8 cellular contexts compared by ENCODE assay signal in the genomic region with DNA sequence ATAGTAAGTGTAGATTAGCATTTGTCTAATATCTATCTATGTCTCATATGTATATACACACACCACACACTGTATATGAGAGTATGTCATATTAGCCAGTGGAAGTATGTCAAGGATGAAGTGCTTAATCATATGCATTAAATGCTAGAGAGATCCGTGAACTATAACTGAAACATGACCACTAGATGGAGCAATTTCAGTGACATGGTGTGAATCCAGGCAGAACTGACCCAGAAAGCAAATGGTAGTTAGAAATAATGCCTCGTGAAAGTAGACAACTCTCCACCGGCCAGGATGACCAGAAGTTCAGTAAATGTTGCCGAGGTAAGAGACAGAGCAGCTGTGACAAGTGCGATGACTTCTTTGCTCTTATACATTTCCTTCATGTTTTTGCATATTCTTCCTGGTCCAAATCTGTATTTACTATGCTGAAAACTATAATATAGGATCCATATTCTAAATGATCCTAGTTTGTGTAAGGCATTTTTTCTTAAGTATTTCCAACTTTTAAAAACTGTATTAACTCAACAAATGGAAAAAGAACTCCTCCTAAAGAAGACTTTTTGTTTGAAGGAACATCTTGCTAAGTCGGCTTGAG. TPM values are rescaled to one million over a fixed set of nuclear protein-coding genes. Genes with fewer than 3 reads are reported as not detected.
DNase-seq lines count a peak whose midpoint lies in the region; ATAC-seq and TF ChIP-seq lines count a peak whose summit lies in the region.
"Not testable (repeated sequence)": the region's sequence is repeated elsewhere in the genome, so short reads cannot be mapped to it uniquely, and the experiment has no call there.

No MANE protein-coding gene starts in this region.

- peak overlapping the region; percentile 84 for H2AFZ ChIP-seq in OCI-LY7 (ENCODE audit: low read length)
- H2AFZ ChIP-seq in neural progenitor cell (replicated peaks): peak overlapping the region; percentile 84

- H3K4me1 ChIP-seq in OCI-LY7 (ENCODE audit: insufficient read depth, low read length, poor library complexity, severe bottlenecking): peaks cover 13% of the 10 kb centered on the region
- not testable (repeated sequence) for H3K4me1 ChIP-seq in adrenal gland (replicated peaks in 1 of 2); gastroesophageal sphincter; neural progenitor cell

- ATAC-seq in GM18511 (IDR thresholded peaks at IDR 0.05; ENCODE audit: unreplicated experiment): peak; percentile 92
- ATAC-seq in HG02571 (IDR thresholded peaks at IDR 0.05; ENCODE audit: unreplicated experiment): peak; percentile 90
- peak; percentile 71 for ATAC-seq in gastroesophageal sphincter

- not testable (repeated sequence) for H3K9me3 Mint-ChIP-seq in neural progenitor cell

- not testable (repeated sequence) for H3K9ac ChIP-seq in neural progenitor cell

- H3K4me3 ChIP-seq in AG09309 (ENCODE audit: control insufficient read depth, low read depth, low read length); OCI-LY7 (ENCODE audit: low read depth, low read length, poor library complexity, severe bottlenecking); adrenal gland; gastroesophageal sphincter; neural progenitor cell: not testable (repeated sequence)

- DNase-seq in AG09309 (ENCODE audit: low read depth): not testable (repeated sequence)
- DNase-seq in OCI-LY7 (ENCODE audit: low spot score) (peak; percentile 72), adrenal gland (peak in 1 of 7 donors; percentile 2), neural progenitor cell (ENCODE audit: low spot score) (peak; percentile 22)

- POLR2A ChIA-PET in OCI-LY7 (lab: Charles Lee): not testable (repeated sequence)

- H3K9me2 ChIP-seq in OCI-LY7 (ENCODE audit: insufficient read depth, low read length): not testable (repeated sequence)

- H3K27ac ChIP-seq in KOPT-K1 (ENCODE audit: low read depth, low read length, poor library complexity, severe bottlenecking): peak overlapping the region; percentile 4
- not testable (repeated sequence) for H3K27ac ChIP-seq in OCI-LY7 (ENCODE audit: low read depth, low read length, poor library complexity, severe bottlenecking); adrenal gland; gastroesophageal sphincter; neural progenitor cell

- 21 to 23% (median 21%) methylated on average over 6 of the region's 6 CpGs for WGBS in adrenal gland, 4 donors
- 17 to 19% methylated on average over 5 to 6 of the region's 6 CpGs for WGBS in gastroesophageal sphincter (ENCODE audit: low coverage in 1 of 2), 2 donors

- not testable (repeated sequence) for H3K9me3 ChIP-seq in KOPT-K1 (ENCODE audit: insufficient read depth, low read length, poor library complexity, severe bottlenecking); OCI-LY7 (ENCODE audit: low read length); adrenal gland (replicated peaks in 1 of 3); gastroesophageal sphincter; neural progenitor cell (ENCODE audit: low read depth)

- not testable (repeated sequence) for H3K4me3 Mint-ChIP-seq in neural progenitor cell

- TF ChIP-seq CTCF in AG09309 (IDR thresholded peaks at IDR 0.05; ENCODE audit: control insufficient read depth, insufficient read depth, low read depth, low read length, missing control alignments) (peak; percentile 50), OCI-LY7 (conservative IDR thresholded peaks at IDR 0.05; ENCODE audit: low read length) (peak; percentile 81), adrenal gland (IDR thresholded peaks at IDR 0.05) (peak in 5 of 6 experiments; percentile 30 to 57 (median 42)), gastroesophageal sphincter (IDR thresholded peaks at IDR 0.05) (peak in 3 of 4 experiments; percentile 31 to 45 (median 37)), neural progenitor cell (IDR thresholded peaks at IDR 0.05) (peak; percentile 68)

- H3K27me3 Mint-ChIP-seq in neural progenitor cell (ENCODE audit: insufficient read depth, low read depth): not testable (repeated sequence)

- not testable (repeated sequence) for H4K20me1 ChIP-seq in OCI-LY7 (ENCODE audit: insufficient read depth, low read length); neural progenitor cell (ENCODE audit: low read depth)

- BruUV-seq in OCI-LY7 (replicated peaks; lab: Mats Ljungman, UMichigan): not testable (repeated sequence)

- TF ChIP-seq POLR2A in adrenal gland (IDR thresholded peaks at IDR 0.05); gastroesophageal sphincter (IDR thresholded peaks at IDR 0.05): not testable (repeated sequence)

- not testable (repeated sequence) for TF ChIP-seq EP300 in gastroesophageal sphincter (IDR thresholded peaks at IDR 0.05)

- intact Hi-C loops in OCI-LY7 (cut with micrococcal nuclease; ENCODE audit: unreplicated experiment): loop anchor here (1.0 to 5.0 kb wide), 2 partner anchors 198 to 349 kb away; no protein-coding TSS in a partner anchor
- intact Hi-C loops in adrenal gland (cut with DNase I): not testable (repeated sequence)

- H3K79me2 ChIP-seq in OCI-LY7 (ENCODE audit: insufficient read depth, low read depth, low read length); neural progenitor cell (ENCODE audit: low read depth): not testable (repeated sequence)

- peak overlapping the region; percentile 50 for H3K4me2 ChIP-seq in OCI-LY7 (ENCODE audit: low read length)
- H3K4me2 ChIP-seq in neural progenitor cell: not testable (repeated sequence)

- H3K36me3 Mint-ChIP-seq in neural progenitor cell: not testable (repeated sequence)

- not testable (repeated sequence) for H3F3A ChIP-seq in neural progenitor cell (ENCODE audit: low read depth)

- not testable (repeated sequence) for H3K27ac Mint-ChIP-seq in neural progenitor cell

- not testable (repeated sequence) for H3K36me3 ChIP-seq in KOPT-K1 (ENCODE audit: insufficient read depth, low read length); OCI-LY7 (ENCODE audit: insufficient read depth, low read length); adrenal gland (replicated peaks in 1 of 2); gastroesophageal sphincter; neural progenitor cell

- CTCF ChIA-PET in OCI-LY7 (lab: Charles Lee; ENCODE audit: unreplicated experiment): not testable (repeated sequence)

- not testable (repeated sequence) for H3K4me1 Mint-ChIP-seq in neural progenitor cell

- H3K27me3 ChIP-seq in adrenal gland, neural progenitor cell: not testable (repeated sequence)
- peaks cover 29% of the 10 kb centered on the region for H3K27me3 ChIP-seq in gastroesophageal sphincter

RNA-seq across cellular contexts. Expression of gene PDSS1, which starts 12.7 kb away (rescaled TPM):
- total RNA-seq in OCI-LY7 (2014; rRNA removed; shearing (Covaris generic)): 16.9 and 23.0 TPM in 2 replicates
- total RNA-seq in OCI-LY7 (2022): 18.4 and 20.4 TPM in 2 replicates
- total RNA-seq in adrenal gland: 1 to 10 TPM; 1.2 to 4.1 (median 2.9) TPM
- polyA plus RNA-seq in adrenal gland: 1 to 10 TPM; 4.3 to 7.4 (median 4.7) TPM
- 1 to 10 TPM; 3.0 to 5.8 (median 4.0) TPM for total RNA-seq in gastroesophageal sphincter
- total RNA-seq in neural progenitor cell (ENCODE audit: low replicate concordance): 15.0 and 17.2 TPM in 2 replicates
